ENCODE assay signal across 15 cellular contexts in genomic region chr5:66932446-66932845, GRCh38.
DNase-seq lines count a peak whose midpoint lies in the region; ATAC-seq, FAIRE-seq and TF ChIP-seq lines count a peak whose summit lies in the region.
"Had no signal": no experiment of that assay in that cellular context is flagged by ENCODE, and none has a peak within 500 bp of the region (broad histone marks: within the 10 kb centered on the region; RNA-seq: fewer than 3 reads in every experiment).

No MANE protein-coding gene starts in this region.

- no peak overlapping the region for H3K4ac ChIP-seq in mesendoderm (ENCODE audit: low read depth, low read length)

- no peaks in the 10 kb centered on the region for H3K9me3 ChIP-seq in HEK293 (ENCODE audit: control insufficient read depth, insufficient read depth, low read depth, low read length)

- H3K79me1 ChIP-seq in mesendoderm (ENCODE audit: low read length), result no peaks in the 10 kb centered on the region

- no peak for FAIRE-seq in bronchial epithelial cell (lab: Jason Lieb, UNC)

- TF ChIP-seq CTCF in HEK293 (tag by site-specific recombination; IDR thresholded peaks at IDR 0.05) (no peak), bronchial epithelial cell (IDR thresholded peaks at IDR 0.05; ENCODE audit: insufficient read depth, low read length, severe bottlenecking) (no peak)

- no peak overlapping the region for H2AK5ac ChIP-seq in mesendoderm (ENCODE audit: low read length)

- H2BK120ac ChIP-seq in mesendoderm (ENCODE audit: low read depth, low read length), result no peak overlapping the region

- H4K8ac ChIP-seq in mesendoderm (ENCODE audit: low read depth, low read length), result no peak overlapping the region

- no peak overlapping the region for H3K23ac ChIP-seq in mesendoderm (ENCODE audit: low read length)

- H3K9ac ChIP-seq in mesendoderm (ENCODE audit: low read length), result no peak overlapping the region

- H2BK15ac ChIP-seq in mesendoderm (replicated peaks; ENCODE audit: low read depth), result no peak overlapping the region

- H2BK5ac ChIP-seq in mesendoderm (ENCODE audit: low read length), result no peak overlapping the region

- H3K27me3 ChIP-seq in bronchial epithelial cell (ENCODE audit: control insufficient read depth, insufficient read depth, low read length), result no peaks in the 10 kb centered on the region
- H3K27me3 ChIP-seq in mesendoderm (ENCODE audit: insufficient read depth, low read length, poor library complexity), result no peaks in the 10 kb centered on the region

- peaks cover 3% of the 10 kb centered on the region; the same call in 1 of the 2 replicates for H3K4me1 ChIP-seq in HEK293 (ENCODE audit: control insufficient read depth, insufficient read depth, low read length)
- no peaks in the 10 kb centered on the region for H3K4me1 ChIP-seq in mesendoderm (ENCODE audit: control insufficient read depth, low read depth, low read length)

- no peak overlapping the region for H3K18ac ChIP-seq in mesendoderm (ENCODE audit: low read length)

- H3K36me3 ChIP-seq in HEK293 (ENCODE audit: control insufficient read depth in 2 of 2, insufficient read depth in 1 of 2, low read length in 2 of 2) (no peaks in the 10 kb centered on the region), bronchial epithelial cell (ENCODE audit: control insufficient read depth, insufficient read depth, low read length) (no peaks in the 10 kb centered on the region), mesendoderm (ENCODE audit: control insufficient read depth, insufficient read depth, low read length) (no peaks in the 10 kb centered on the region)

- ATAC-seq in GM21529 (IDR thresholded peaks at IDR 0.05; ENCODE audit: unreplicated experiment), result no peak
- no peak for ATAC-seq in GM19035 (IDR thresholded peaks at IDR 0.05; ENCODE audit: unreplicated experiment)

- H3K4me3 ChIP-seq in HEK293 (ENCODE audit: low read depth, low read length) (no peak overlapping the region), bronchial epithelial cell (ENCODE audit: low read depth, low read length) (no peak overlapping the region), mesendoderm (ENCODE audit: low read length) (no peak overlapping the region)

- H4K5ac ChIP-seq in mesendoderm (ENCODE audit: low read length), result no peak overlapping the region

- CTCF ChIA-PET in HEK293 (lab: Yijun Ruan, JAX), result no interaction called here

- POLR2A ChIA-PET in HEK293 (lab: Yijun Ruan, JAX), result no interaction called here

- no peak overlapping the region for H3K56ac ChIP-seq in mesendoderm (ENCODE audit: low read length)

- H3K27ac ChIP-seq in HEK293 (ENCODE audit: extremely low read depth, low read depth, low read length) (no peak overlapping the region), mesendoderm (ENCODE audit: low read depth, low read length) (no peak overlapping the region)
- H3K27ac ChIP-seq: RWPE1 had no signal

- no peaks in the 10 kb centered on the region for H3K79me2 ChIP-seq in mesendoderm (ENCODE audit: control insufficient read depth, insufficient read depth, low read length)

- DNase-seq in bronchial epithelial cell (ENCODE audit: low read depth) (peak; percentile 43), fibroblast of peridontal ligament (ENCODE audit: extremely low read depth) (peak; percentile 33), renal cortical epithelial cell (ENCODE audit: low read depth) (peak; percentile 71), mesendoderm (no peak)
- DNase-seq: Calu3; CD4-positive, alpha-beta memory T cell; DMS53; GOT3; NCI-H1417; NCI-H187 treated with DMSO at 0.1 percent for 48 hours; NCI-H446 treated with DMSO at 0.1 percent for 48 hours had no signal

- WGBS in mesendoderm (ENCODE audit: extremely low coverage, insufficient coverage, low lambda C conversion rate), result 100% methylated on average over 1 of the region's 3 CpGs

- no peak overlapping the region for H3K4me2 ChIP-seq in mesendoderm (ENCODE audit: low read length)

TF ChIP-seq in HEK293, 187 proteins besides CTCF, POLR2A, EP300 and RAD21:
- TF ChIP-seq, protein P1, sequence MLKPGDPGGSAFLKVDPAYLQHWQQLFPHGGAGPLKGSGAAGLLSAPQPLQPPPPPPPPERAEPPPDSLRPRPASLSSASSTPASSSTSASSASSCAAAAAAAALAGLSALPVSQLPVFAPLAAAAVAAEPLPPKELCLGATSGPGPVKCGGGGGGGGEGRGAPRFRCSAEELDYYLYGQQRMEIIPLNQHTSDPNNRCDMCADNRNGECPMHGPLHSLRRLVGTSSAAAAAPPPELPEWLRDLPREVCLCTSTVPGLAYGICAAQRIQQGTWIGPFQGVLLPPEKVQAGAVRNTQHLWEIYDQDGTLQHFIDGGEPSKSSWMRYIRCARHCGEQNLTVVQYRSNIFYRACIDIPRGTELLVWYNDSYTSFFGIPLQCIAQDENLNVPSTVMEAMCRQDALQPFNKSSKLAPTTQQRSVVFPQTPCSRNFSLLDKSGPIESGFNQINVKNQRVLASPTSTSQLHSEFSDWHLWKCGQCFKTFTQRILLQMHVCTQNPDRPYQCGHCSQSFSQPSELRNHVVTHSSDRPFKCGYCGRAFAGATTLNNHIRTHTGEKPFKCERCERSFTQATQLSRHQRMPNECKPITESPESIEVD (tag by site-specific recombination; IDR thresholded peaks at IDR 0.05), result 0 out of 2 replicates have a peak, but pooled peaks have one; percentile 6
- no peak for TF ChIP-seq ZNF184 (tag by site-specific recombination; IDR thresholded peaks at IDR 0.05)
- TF ChIP-seq ZNF518A (tag by site-specific recombination; conservative IDR thresholded peaks at IDR 0.05; ENCODE audit: low read depth), result 0 out of 2 replicates have a peak, but pooled peaks have one; percentile 21
TF ChIP-seq in HEK293: peak in this region for 2.
